13 cellular contexts compared by ENCODE assay signal in the genomic region with DNA sequence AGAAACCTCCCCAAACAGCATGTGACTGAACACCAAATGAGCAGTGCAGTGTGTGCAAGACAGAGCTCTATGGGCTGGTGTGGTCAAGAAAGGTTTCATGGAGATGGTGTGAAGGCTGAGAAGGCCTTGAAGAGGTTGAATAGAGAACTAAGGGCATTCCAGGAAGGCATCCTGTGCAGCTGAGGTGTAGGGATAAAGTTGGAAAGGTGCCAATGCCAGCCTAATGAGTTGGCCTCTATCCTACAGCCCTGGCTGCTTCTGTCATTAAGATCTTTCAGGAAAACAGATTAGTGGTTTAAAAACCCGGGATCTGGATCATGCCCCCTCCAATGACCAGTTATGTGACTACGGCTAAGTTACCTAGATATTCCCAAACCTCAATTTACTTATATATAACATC.
"Had no signal": no experiment of that assay in that cellular context is flagged by ENCODE, and none has a peak within 500 bp of the region (broad histone marks: within the 10 kb centered on the region; RNA-seq: fewer than 3 reads in every experiment).

No MANE protein-coding gene starts in this region.

- H3K4me3 Mint-ChIP-seq: activated T-helper 1 cell treated with anti-CD3 and anti-CD28 coated beads, Interleukin-12 subunit alpha, Interleukin-12 subunit beta, Interleukin-2, Interleukin-4 antibody, amounts not matched to agents 30 ng/mL and 10 ng/mL and 1 ng/mL, durations not matched to agents 14 hours and 24 hours and 36 hours; stimulated activated memory B cell treated with anti-CD40 and anti-IgM and Interleukin-4, amounts not matched to agents 10 μg/mL and 1 μg/mL and 100 μg/mL, for 72 hours had no signal

- H3K27me3 ChIP-seq: breast epithelium, right lobe of liver, transverse colon had no signal

- ATAC-seq: psoas muscle; right lobe of liver; stimulated activated memory B cell treated with anti-CD40 and anti-IgM and Interleukin-4, amounts not matched to agents 10 μg/mL and 1 μg/mL and 100 μg/mL, for 72 hours had no signal

- H3K9me3 ChIP-seq: breast epithelium, psoas muscle, right lobe of liver, transverse colon had no signal

- H3K27ac Mint-ChIP-seq: activated T-helper 1 cell treated with anti-CD3 and anti-CD28 coated beads, Interleukin-12 subunit alpha, Interleukin-12 subunit beta, Interleukin-2, Interleukin-4 antibody, amounts not matched to agents 30 ng/mL and 10 ng/mL and 1 ng/mL, durations not matched to agents 14 hours and 24 hours and 36 hours; nephron had no signal

- H3K27me3 Mint-ChIP-seq: stimulated activated memory B cell treated with anti-CD40 and anti-IgM and Interleukin-4, amounts not matched to agents 10 μg/mL and 1 μg/mL and 100 μg/mL, for 72 hours had no signal

- H3K27ac ChIP-seq: breast epithelium, psoas muscle, right lobe of liver, transverse colon had no signal

- H3K4me3 ChIP-seq: breast epithelium, psoas muscle, right lobe of liver, transverse colon had no signal

- H3K9me3 Mint-ChIP-seq: activated T-helper 1 cell treated with anti-CD3 and anti-CD28 coated beads, Interleukin-12 subunit alpha, Interleukin-12 subunit beta, Interleukin-2, Interleukin-4 antibody, amounts not matched to agents 30 ng/mL and 10 ng/mL and 1 ng/mL, durations not matched to agents 14 hours and 24 hours and 36 hours; nephron; stimulated activated memory B cell treated with anti-CD40 and anti-IgM and Interleukin-4, amounts not matched to agents 10 μg/mL and 1 μg/mL and 100 μg/mL, for 72 hours had no signal

- DNase-seq: activated CD4-positive, alpha-beta T cell treated with anti-CD3 and anti-CD28 coated beads, Interleukin-2, amount 50 U/mL, for 48 hours; activated CD4-positive, CD25-positive, alpha-beta regulatory T cell treated with anti-CD3 and anti-CD28 coated beads, Interleukin-2, amount 50 U/mL, for 72 hours; activated naive CD4-positive, alpha-beta T cell; aorta; foreskin melanocyte; head of caudate nucleus; psoas muscle; right lobe of liver; transverse colon had no signal
